Comparison of ENCODE assay signal across 8 cellular contexts in genomic region chr14:21436567-21437062, GRCh38. TPM values are rescaled to one million over a fixed set of nuclear protein-coding genes. Genes with fewer than 3 reads are reported as not detected.
DNase-seq lines count a peak whose midpoint lies in the region; ATAC-seq lines count a peak whose summit lies in the region.

No MANE protein-coding gene starts in this region.

- H3K9me3 ChIP-seq in Karpas-422 (ENCODE audit: low read length): no peaks in the 10 kb centered on the region

- peaks cover 0 to 19% (median 2%) of the 10 kb centered on the region in 3 donors for H3K36me3 Mint-ChIP-seq in naive thymus-derived CD8-positive, alpha-beta T cell

- H3K27ac ChIP-seq in Karpas-422 (ENCODE audit: low read length): peak overlapping the region; percentile 29; the same call in 1 of the 2 replicates

- H3K4me2 ChIP-seq in Karpas-422 (ENCODE audit: low read depth, low read length, poor library complexity, severe bottlenecking): peak overlapping the region; percentile 79

- DNase-seq in Karpas-422 (peak; percentile 74), dermis blood vessel endothelial cell (peak; percentile 17), NCI-H1417 (lab: John Stamatoyannopoulos, UW) (no peak), activated gamma-delta T cell (lab: John Stamatoyannopoulos, UW) (no peak)
- DNase-seq in naive thymus-derived CD8-positive, alpha-beta T cell: no peak

- H3K9me3 Mint-ChIP-seq in naive thymus-derived CD8-positive, alpha-beta T cell: no peaks in the 10 kb centered on the region

- H3K9ac ChIP-seq in Karpas-422 (ENCODE audit: low read length): peak overlapping the region; percentile 76

- H3K4me3 ChIP-seq in GM08714 (ENCODE audit: low read length) (peak overlapping the region; percentile 87), Karpas-422 (ENCODE audit: low read length) (peak overlapping the region; percentile 75)

- peaks cover 5% of the 10 kb centered on the region for H4K20me1 ChIP-seq in Karpas-422 (ENCODE audit: insufficient read depth, low read depth, low read length)

- H3K9me2 ChIP-seq in Karpas-422 (replicated peaks; ENCODE audit: insufficient read depth, low read length): no peaks in the 10 kb centered on the region

- peaks cover 24% of the 10 kb centered on the region for H3K4me1 ChIP-seq in Karpas-422 (ENCODE audit: low read length)

- ATAC-seq in naive thymus-derived CD8-positive, alpha-beta T cell: no peak
- ATAC-seq in HG02610 (IDR thresholded peaks at IDR 0.05; ENCODE audit: unreplicated experiment): no peak
- no peak for ATAC-seq in HG03025 (IDR thresholded peaks at IDR 0.05; ENCODE audit: low FRiP score, unreplicated experiment)

- H3K36me3 ChIP-seq in Karpas-422 (ENCODE audit: insufficient read depth, low read length): peaks cover 16% of the 10 kb centered on the region; the same call in 1 of the 2 replicates

- peaks cover 94% of the 10 kb centered on the region for H3K79me2 ChIP-seq in Karpas-422 (ENCODE audit: low read length)

- POLR2A ChIA-PET in naive thymus-derived CD8-positive, alpha-beta T cell (lab: Charles Lee): interaction anchor here (0.5 to 3.2 kb wide), 16 partner anchors 9 to 1885 kb away, joined by 3 to 137 read pairs (median 5); partner anchors contain the start of genes ACIN1, C14orf119, CHD8 and METTL3

- peak overlapping the region; percentile 90 to 98 (median 96) for H3K27ac Mint-ChIP-seq in naive thymus-derived CD8-positive, alpha-beta T cell

- H3K27me3 Mint-ChIP-seq in naive thymus-derived CD8-positive, alpha-beta T cell: no peaks in the 10 kb centered on the region

- no peaks in the 10 kb centered on the region for H3K27me3 ChIP-seq in Karpas-422 (ENCODE audit: low read length)

- H3K4me3 Mint-ChIP-seq in naive thymus-derived CD8-positive, alpha-beta T cell: peak overlapping the region; percentile 88 to 97 (median 95)

- H3K4me1 Mint-ChIP-seq in naive thymus-derived CD8-positive, alpha-beta T cell: peaks cover 39 to 79% (median 72%) of the 10 kb centered on the region in 4 donors

- no peak overlapping the region for H2AFZ ChIP-seq in Karpas-422 (ENCODE audit: low read length)

RNA-seq across cellular contexts. Expression of gene CHD8, which starts 19.3 kb away (rescaled TPM):
- 152 and 158 TPM in 2 replicates for total RNA-seq in Karpas-422 (2014; rRNA removed; shearing (Covaris generic); ENCODE audit: low replicate concordance)
- total RNA-seq in dermis blood vessel endothelial cell: 51.9 and 84.9 TPM in 2 replicates
- total RNA-seq in naive thymus-derived CD8-positive, alpha-beta T cell: 100 to 1,000 TPM; 136 to 146 TPM
- 10 to 100 TPM; 20.7 to 34.9 (median 29.4) TPM for polyA plus RNA-seq in naive thymus-derived CD8-positive, alpha-beta T cell

RNA-seq across cellular contexts. Expression of gene RAB2B, which starts 40.1 kb away (rescaled TPM):
- 37.6 and 40.3 TPM in 2 replicates for total RNA-seq in Karpas-422 (2014; rRNA removed; shearing (Covaris generic); ENCODE audit: low replicate concordance)
- total RNA-seq in dermis blood vessel endothelial cell: 34.5 and 40.5 TPM in 2 replicates
- 10 to 100 TPM; 28.5 to 29.2 TPM for total RNA-seq in naive thymus-derived CD8-positive, alpha-beta T cell
- 10 to 100 TPM in 1 of 3 donors, 1 to 10 TPM in 2; 8.7 to 11.0 (median 9.9) TPM for polyA plus RNA-seq in naive thymus-derived CD8-positive, alpha-beta T cell

RNA-seq across cellular contexts. Expression of gene TOX4, which starts 40.4 kb away (rescaled TPM):
- 32.3 and 56.7 TPM in 2 replicates for total RNA-seq in Karpas-422 (2014; rRNA removed; shearing (Covaris generic); ENCODE audit: low replicate concordance)
- 26.7 and 66.9 TPM in 2 replicates for total RNA-seq in dermis blood vessel endothelial cell
- total RNA-seq in naive thymus-derived CD8-positive, alpha-beta T cell: 10 to 100 TPM; 86.2 to 90.2 TPM
- 10 to 100 TPM; 68.6 to 87.5 (median 75.8) TPM for polyA plus RNA-seq in naive thymus-derived CD8-positive, alpha-beta T cell

RNA-seq across cellular contexts. Expression of gene SUPT16H, which starts 52.8 kb away (rescaled TPM):
- total RNA-seq in Karpas-422 (2014; rRNA removed; shearing (Covaris generic); ENCODE audit: low replicate concordance): 102 and 126 TPM in 2 replicates
- 74.9 and 112 TPM in 2 replicates for total RNA-seq in dermis blood vessel endothelial cell
- 10 to 100 TPM; 89.4 to 98.1 TPM for total RNA-seq in naive thymus-derived CD8-positive, alpha-beta T cell
- polyA plus RNA-seq in naive thymus-derived CD8-positive, alpha-beta T cell: 10 to 100 TPM; 66.8 to 72.3 (median 70.2) TPM

Comparison
In these comparisons a context has a peak if more than half of its experiments do, and no peak if none do; other contexts are left out.
1. DNase-seq: peak in Karpas-422 (single experiment) and dermis blood vessel endothelial cell (single experiment); none in naive thymus-derived CD8-positive, alpha-beta T cell (0 of 10), NCI-H1417 (0 of 3) and activated gamma-delta T cell (single experiment).